In the genomic region with DNA sequence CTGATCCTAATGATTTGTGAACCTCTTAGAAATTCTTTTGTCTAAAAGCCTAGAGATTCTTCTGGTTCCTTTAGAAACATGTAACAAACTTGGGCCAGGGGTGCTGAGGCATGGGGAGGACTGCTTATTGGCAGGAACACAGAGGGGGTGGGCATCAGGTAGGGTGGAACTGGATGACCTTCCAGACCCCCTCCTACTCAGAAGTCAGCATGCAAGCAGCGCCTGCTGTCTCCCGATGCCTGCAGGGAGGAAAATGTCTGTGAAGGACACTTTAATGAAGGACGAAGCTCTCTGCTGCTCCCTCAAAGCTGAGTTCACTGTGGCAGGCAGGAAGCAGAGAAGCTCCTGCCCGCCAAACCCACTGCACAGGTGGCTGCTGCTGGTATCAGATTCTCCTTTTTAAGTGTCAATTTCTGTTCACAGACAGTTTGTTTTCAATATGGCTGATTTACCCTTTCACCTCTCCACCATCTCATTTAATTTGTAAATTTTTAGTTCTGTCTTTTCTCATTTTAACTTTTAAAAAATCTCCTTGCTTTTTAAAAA, we compare ENCODE assay signal across 1 cellular context.
TF ChIP-seq lines count a peak whose summit lies in the region.

No MANE protein-coding gene starts in this region.

TF ChIP-seq in SK-N-SH, 30 proteins besides CTCF, POLR2A, EP300 and RAD21:
- no peak for TF ChIP-seq NRF1 (IDR thresholded peaks at IDR 0.05; ENCODE audit: low read depth, low read length)
- TF ChIP-seq CHD2 (IDR thresholded peaks at IDR 0.05; ENCODE audit: low read length, partially characterized antibody) = no peak
- no peak for TF ChIP-seq MEF2A (IDR thresholded peaks at IDR 0.05; ENCODE audit: borderline replicate concordance, low read depth)
- TF ChIP-seq, protein P1, sequence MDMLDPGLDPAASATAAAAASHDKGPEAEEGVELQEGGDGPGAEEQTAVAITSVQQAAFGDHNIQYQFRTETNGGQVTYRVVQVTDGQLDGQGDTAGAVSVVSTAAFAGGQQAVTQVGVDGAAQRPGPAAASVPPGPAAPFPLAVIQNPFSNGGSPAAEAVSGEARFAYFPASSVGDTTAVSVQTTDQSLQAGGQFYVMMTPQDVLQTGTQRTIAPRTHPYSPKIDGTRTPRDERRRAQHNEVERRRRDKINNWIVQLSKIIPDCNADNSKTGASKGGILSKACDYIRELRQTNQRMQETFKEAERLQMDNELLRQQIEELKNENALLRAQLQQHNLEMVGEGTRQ (IDR thresholded peaks at IDR 0.05; ENCODE audit: borderline replicate concordance, low read depth, low read length) = no peak
- no peak for TF ChIP-seq MXI1 (IDR thresholded peaks at IDR 0.05; ENCODE audit: low read depth, low read length)
- TF ChIP-seq FOXJ3 (CRISPR knock-in tag; IDR thresholded peaks at IDR 0.05) = no peak
- TF ChIP-seq, protein P2, sequence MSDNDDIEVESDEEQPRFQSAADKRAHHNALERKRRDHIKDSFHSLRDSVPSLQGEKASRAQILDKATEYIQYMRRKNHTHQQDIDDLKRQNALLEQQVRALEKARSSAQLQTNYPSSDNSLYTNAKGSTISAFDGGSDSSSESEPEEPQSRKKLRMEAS (IDR thresholded peaks at IDR 0.05; ENCODE audit: low read depth) = no peak
- TF ChIP-seq FOXM1 (IDR thresholded peaks at IDR 0.05; ENCODE audit: low read depth) = no peak
- no peak for TF ChIP-seq RCOR1 (IDR thresholded peaks at IDR 0.05; ENCODE audit: low read length)
- no peak for TF ChIP-seq FOSL2 (IDR thresholded peaks at IDR 0.05; ENCODE audit: borderline replicate concordance, low read depth)
- TF ChIP-seq, protein P3, sequence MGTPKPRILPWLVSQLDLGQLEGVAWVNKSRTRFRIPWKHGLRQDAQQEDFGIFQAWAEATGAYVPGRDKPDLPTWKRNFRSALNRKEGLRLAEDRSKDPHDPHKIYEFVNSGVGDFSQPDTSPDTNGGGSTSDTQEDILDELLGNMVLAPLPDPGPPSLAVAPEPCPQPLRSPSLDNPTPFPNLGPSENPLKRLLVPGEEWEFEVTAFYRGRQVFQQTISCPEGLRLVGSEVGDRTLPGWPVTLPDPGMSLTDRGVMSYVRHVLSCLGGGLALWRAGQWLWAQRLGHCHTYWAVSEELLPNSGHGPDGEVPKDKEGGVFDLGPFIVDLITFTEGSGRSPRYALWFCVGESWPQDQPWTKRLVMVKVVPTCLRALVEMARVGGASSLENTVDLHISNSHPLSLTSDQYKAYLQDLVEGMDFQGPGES (IDR thresholded peaks at IDR 0.05; ENCODE audit: low read depth, low read length) = no peak
- no peak for TF ChIP-seq POLR2AphosphoS5 (IDR thresholded peaks at IDR 0.05; ENCODE audit: low read depth, low read length)
- TF ChIP-seq TAF1 (IDR thresholded peaks at IDR 0.05; ENCODE audit: borderline replicate concordance, low read depth, low read length) = no peak
- no peak for TF ChIP-seq TEAD4 (IDR thresholded peaks at IDR 0.05; ENCODE audit: borderline replicate concordance, insufficient read depth)
- TF ChIP-seq, protein P4, sequence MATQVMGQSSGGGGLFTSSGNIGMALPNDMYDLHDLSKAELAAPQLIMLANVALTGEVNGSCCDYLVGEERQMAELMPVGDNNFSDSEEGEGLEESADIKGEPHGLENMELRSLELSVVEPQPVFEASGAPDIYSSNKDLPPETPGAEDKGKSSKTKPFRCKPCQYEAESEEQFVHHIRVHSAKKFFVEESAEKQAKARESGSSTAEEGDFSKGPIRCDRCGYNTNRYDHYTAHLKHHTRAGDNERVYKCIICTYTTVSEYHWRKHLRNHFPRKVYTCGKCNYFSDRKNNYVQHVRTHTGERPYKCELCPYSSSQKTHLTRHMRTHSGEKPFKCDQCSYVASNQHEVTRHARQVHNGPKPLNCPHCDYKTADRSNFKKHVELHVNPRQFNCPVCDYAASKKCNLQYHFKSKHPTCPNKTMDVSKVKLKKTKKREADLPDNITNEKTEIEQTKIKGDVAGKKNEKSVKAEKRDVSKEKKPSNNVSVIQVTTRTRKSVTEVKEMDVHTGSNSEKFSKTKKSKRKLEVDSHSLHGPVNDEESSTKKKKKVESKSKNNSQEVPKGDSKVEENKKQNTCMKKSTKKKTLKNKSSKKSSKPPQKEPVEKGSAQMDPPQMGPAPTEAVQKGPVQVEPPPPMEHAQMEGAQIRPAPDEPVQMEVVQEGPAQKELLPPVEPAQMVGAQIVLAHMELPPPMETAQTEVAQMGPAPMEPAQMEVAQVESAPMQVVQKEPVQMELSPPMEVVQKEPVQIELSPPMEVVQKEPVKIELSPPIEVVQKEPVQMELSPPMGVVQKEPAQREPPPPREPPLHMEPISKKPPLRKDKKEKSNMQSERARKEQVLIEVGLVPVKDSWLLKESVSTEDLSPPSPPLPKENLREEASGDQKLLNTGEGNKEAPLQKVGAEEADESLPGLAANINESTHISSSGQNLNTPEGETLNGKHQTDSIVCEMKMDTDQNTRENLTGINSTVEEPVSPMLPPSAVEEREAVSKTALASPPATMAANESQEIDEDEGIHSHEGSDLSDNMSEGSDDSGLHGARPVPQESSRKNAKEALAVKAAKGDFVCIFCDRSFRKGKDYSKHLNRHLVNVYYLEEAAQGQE (IDR thresholded peaks at IDR 0.05; ENCODE audit: low read depth, low read length) = no peak
- no peak for TF ChIP-seq RXRA (IDR thresholded peaks at IDR 0.05; ENCODE audit: borderline replicate concordance, low read depth)
- TF ChIP-seq SMC3 (IDR thresholded peaks at IDR 0.05; ENCODE audit: low read depth, low read length) = no peak
TF ChIP-seq in SK-N-SH: peak in this region for 0.
